Comparison of ENCODE assay signal across 24 cellular contexts in genomic region chr15:20652914-20653313, GRCh38.
DNase-seq lines count a peak whose midpoint lies in the region; ATAC-seq, FAIRE-seq and TF ChIP-seq lines count a peak whose summit lies in the region.
"Had no signal": no experiment of that assay in that cellular context is flagged by ENCODE, and none has a peak within 500 bp of the region (broad histone marks: within the 10 kb centered on the region; RNA-seq: fewer than 3 reads in every experiment).

No MANE protein-coding gene starts in this region.

- H3K18ac ChIP-seq in IMR-90 (ENCODE audit: low read depth, low read length) = no peak overlapping the region

- dilution Hi-C loops in IMR-90 (cut with HindIII; ENCODE audit: low sequenced_read_pairs, unreplicated experiment) = no loop called here

- H3K36me3 Mint-ChIP-seq in CD4-positive, alpha-beta memory T cell = no peaks in the 10 kb centered on the region
- H3K36me3 Mint-ChIP-seq: CD4-positive, CD25-positive, alpha-beta regulatory T cell; CD8-positive, alpha-beta memory T cell had no signal

- intact Hi-C loops in HepG2 (cut with micrococcal nuclease; ENCODE audit: unreplicated experiment) = no loop called here
- intact Hi-C loops in right lobe of liver (cut with DNase I) = no loop called here
- intact Hi-C loops in IMR-90 (cut with micrococcal nuclease) = no loop called here
- intact Hi-C loops in K562 (cut with micrococcal nuclease) = no loop called here
- intact Hi-C loops in kidney (cut with DNase I) = no loop called here
- intact Hi-C loops in PC-9 (cut with micrococcal nuclease; ENCODE audit: unreplicated experiment) = loop anchor here (2.0 kb wide), 1 partner anchor 16 kb away; no protein-coding TSS in a partner anchor
- intact Hi-C loops in CD4-positive, alpha-beta memory T cell (cut with micrococcal nuclease) = no loop called here

- no peak overlapping the region for H3K14ac ChIP-seq in IMR-90 (replicated peaks; ENCODE audit: low read depth, low read length)

- 48% methylated on average over 2 of the region's 2 CpGs for WGBS in HepG2 (ENCODE audit: low lambda C conversion rate)
- WGBS in right lobe of liver (ENCODE audit: insufficient coverage, low coverage, low lambda C conversion rate, missing lambda C conversion rate) = 62% methylated on average over 2 of the region's 2 CpGs
- WGBS in IMR-90 (ENCODE audit: extremely low coverage in 2 of 2, insufficient read length in 1 of 2), 2 experiments = 100% methylated on average over 1 of the region's 2 CpGs; no CpG with 5 or more reads in 1 of the 2 experiments
- WGBS in K562 (ENCODE audit: insufficient coverage, low coverage, missing lambda C conversion rate) = 14% methylated on average over 2 of the region's 2 CpGs

- H3K9ac ChIP-seq in HepG2 (ENCODE audit: insufficient read depth, low read depth, low read length) = no peak overlapping the region
- no peak overlapping the region for H3K9ac ChIP-seq in IMR-90 (ENCODE audit: low read depth, low read length)
- H3K9ac ChIP-seq in K562 (ENCODE audit: insufficient read depth in 1 of 2, low read depth in 2 of 2, low read length in 2 of 2) = no peak overlapping the region
- H3K9ac ChIP-seq in kidney (ENCODE audit: low read length in 2 of 2) = no peak overlapping the region
- H3K9ac ChIP-seq: BLaER1 had no signal

- H3K79me2 ChIP-seq in HepG2 (ENCODE audit: insufficient read depth, low read length) = no peaks in the 10 kb centered on the region
- H3K79me2 ChIP-seq in K562 (ENCODE audit: control insufficient read depth, insufficient read depth, low read length) = no peaks in the 10 kb centered on the region
- no peaks in the 10 kb centered on the region for H3K79me2 ChIP-seq in PC-9 (ENCODE audit: low read depth)

- no peaks in the 10 kb centered on the region for H3K27me3 Mint-ChIP-seq in CD4-positive, alpha-beta memory T cell
- H3K27me3 Mint-ChIP-seq: B cell; CD4-positive, CD25-positive, alpha-beta regulatory T cell; CD8-positive, alpha-beta memory T cell had no signal

- H3K4me2 ChIP-seq in HepG2 (ENCODE audit: low read depth, low read length) (no peak overlapping the region), IMR-90 (ENCODE audit: low read depth, low read length) (no peak overlapping the region), K562 (ENCODE audit: insufficient read depth, low read length) (no peak overlapping the region), PC-9 (no peak overlapping the region)
- H3K4me2 ChIP-seq: BLaER1 had no signal

- H4K91ac ChIP-seq in IMR-90 (ENCODE audit: insufficient read depth, low read depth, low read length) = no peak overlapping the region

- no peak overlapping the region for H2AFZ ChIP-seq in HepG2 (ENCODE audit: low read length)
- no peak overlapping the region for H2AFZ ChIP-seq in IMR-90 (replicated peaks; ENCODE audit: low read length, poor library complexity)
- no peak overlapping the region for H2AFZ ChIP-seq in K562 (ENCODE audit: low read depth, low read length)
- H2AFZ ChIP-seq in PC-9 = no peak overlapping the region

- ATAC-seq in HepG2 (no peak), right lobe of liver (no peak), IMR-90 (ENCODE audit: low read depth) (no peak), K562 (no peak), GM21447 (IDR thresholded peaks at IDR 0.05; ENCODE audit: unreplicated experiment) (no peak)
- ATAC-seq: GM12878 had no signal

- H3K56ac ChIP-seq in IMR-90 (ENCODE audit: extremely low read depth, insufficient read depth, low read length) = no peak overlapping the region

- no peak overlapping the region for H3K23ac ChIP-seq in IMR-90 (ENCODE audit: low read depth, low read length)

- no peaks in the 10 kb centered on the region; the same call in 1 of the 2 replicates for H3F3A ChIP-seq in PC-9 (ENCODE audit: insufficient read depth, low read depth)

- H3K4me3 Mint-ChIP-seq in CD4-positive, alpha-beta memory T cell = no peak overlapping the region
- H3K4me3 Mint-ChIP-seq: B cell; CD4-positive, CD25-positive, alpha-beta regulatory T cell; CD8-positive, alpha-beta memory T cell had no signal

- POLR2A ChIA-PET in HepG2 (lab: Yijun Ruan, JAX) (no interaction called here), IMR-90 (lab: Charles Lee; ENCODE audit: unreplicated experiment) (no interaction called here), K562 (lab: Yijun Ruan, JAX) (no interaction called here), PC-9 (lab: Charles Lee; ENCODE audit: unreplicated experiment) (no interaction called here)
- POLR2A ChIA-PET in CD4-positive, alpha-beta memory T cell (lab: Charles Lee; ENCODE audit: partially characterized antibody) = no interaction called here

- TF ChIP-seq EP300 in HepG2 (IDR thresholded peaks at IDR 0.05; ENCODE audit: low read depth in 2 of 2, low read length in 2 of 2) = no peak
- no peak for TF ChIP-seq EP300 in HepG2 (CRISPR knock-in tag; IDR thresholded peaks at IDR 0.05; ENCODE audit: borderline replicate concordance)
- no peak for TF ChIP-seq EP300 in K562 (IDR thresholded peaks at IDR 0.05; ENCODE audit: low read length)

- no peak overlapping the region for H2AK5ac ChIP-seq in IMR-90 (ENCODE audit: low read depth, low read length)

- no peak overlapping the region for H2BK120ac ChIP-seq in IMR-90 (ENCODE audit: low read depth, low read length)

- H3K27ac ChIP-seq in HepG2 (ENCODE audit: extremely low read length, insufficient read depth, low read length) (no peak overlapping the region), right lobe of liver (no peak overlapping the region), IMR-90 (ENCODE audit: insufficient read depth, low read length) (no peak overlapping the region), K562 (ENCODE audit: extremely low read depth, low read depth, low read length) (no peak overlapping the region), kidney (ENCODE audit: low read depth in 2 of 2, low read length in 2 of 2) (no peak overlapping the region), PC-9 (no peak overlapping the region)
- H3K27ac ChIP-seq in CD4-positive, alpha-beta memory T cell (ENCODE audit: low read depth, low read length) = no peak overlapping the region
- H3K27ac ChIP-seq: 22Rv1, BLaER1, C4-2B had no signal

- H3K9me2 ChIP-seq in PC-9 (ENCODE audit: insufficient read depth) = no peaks in the 10 kb centered on the region; the same call in 1 of the 2 replicates

- TF ChIP-seq RAD21 in HepG2 (CRISPR knock-in tag; IDR thresholded peaks at IDR 0.05) (no peak), IMR-90 (IDR thresholded peaks at IDR 0.05; ENCODE audit: low read length) (no peak), K562 (CRISPR knock-in tag; conservative IDR thresholded peaks at IDR 0.05 in 1 of 2, IDR thresholded peaks at IDR 0.05 in 1 of 2) (no peak)

- H3K4me3 ChIP-seq in HepG2 (replicated peaks in 1 of 3; ENCODE audit: insufficient read depth in 1 of 3, low read depth in 2 of 3, low read length in 3 of 3) (no peak overlapping the region), right lobe of liver (no peak overlapping the region), IMR-90 (ENCODE audit: insufficient read depth, low read depth, low read length) (no peak overlapping the region), K562 (no peak overlapping the region), kidney (ENCODE audit: low read length in 2 of 2) (no peak overlapping the region), PC-9 (no peak overlapping the region)
- H3K4me3 ChIP-seq in CD4-positive, alpha-beta memory T cell (ENCODE audit: low read length in 2 of 2) = no peak overlapping the region
- H3K4me3 ChIP-seq: BLaER1, GM12878 had no signal

- no peak overlapping the region for H3K4ac ChIP-seq in IMR-90 (ENCODE audit: low read depth, low read length)

- FAIRE-seq in HepG2 (lab: Jason Lieb, UNC) (no peak), K562 (lab: Jason Lieb, UNC) (no peak), kidney (lab: Jason Lieb, UNC) (peak; percentile 62)
- FAIRE-seq: D721Med, GM12878 had no signal

- CTCF ChIA-PET in HepG2 (lab: Yijun Ruan, JAX; ENCODE audit: low intra/inter-chr PET ratio, low total read pairs) = no interaction called here
- CTCF ChIA-PET in IMR-90 (lab: Yijun Ruan, JAX) = no interaction called here
- CTCF ChIA-PET in K562 (lab: Yijun Ruan, JAX; ENCODE audit: low intra/inter-chr PET ratio) = no interaction called here
- CTCF ChIA-PET in PC-9 (lab: Charles Lee) = no interaction called here
- CTCF ChIA-PET in CD4-positive, alpha-beta memory T cell (lab: Charles Lee; ENCODE audit: partially characterized antibody) = no interaction called here

- no peak overlapping the region for H4K5ac ChIP-seq in IMR-90 (ENCODE audit: low read depth, low read length)

- no peaks in the 10 kb centered on the region for H3K36me3 ChIP-seq in HepG2 (replicated peaks in 1 of 2; ENCODE audit: control insufficient read depth in 1 of 2, insufficient read depth in 2 of 2, low read length in 2 of 2)
- no peaks in the 10 kb centered on the region for H3K36me3 ChIP-seq in right lobe of liver
- no peaks in the 10 kb centered on the region for H3K36me3 ChIP-seq in IMR-90 (ENCODE audit: control insufficient read depth, insufficient read depth, low read length)
- no peaks in the 10 kb centered on the region for H3K36me3 ChIP-seq in K562 (ENCODE audit: control insufficient read depth, insufficient read depth, low read length)
- H3K36me3 ChIP-seq in kidney (ENCODE audit: control insufficient read depth in 1 of 2, insufficient read depth in 2 of 2, low read length in 2 of 2) = no peaks in the 10 kb centered on the region
- H3K36me3 ChIP-seq in PC-9 (ENCODE audit: low read depth) = no peaks in the 10 kb centered on the region
- H3K36me3 ChIP-seq in CD4-positive, alpha-beta memory T cell (ENCODE audit: insufficient read depth, low read length) = no peaks in the 10 kb centered on the region
- H3K36me3 ChIP-seq: BLaER1 had no signal

- TF ChIP-seq CTCF in HepG2 (CRISPR knock-in tag; IDR thresholded peaks at IDR 0.05) (no peak), right lobe of liver (IDR thresholded peaks at IDR 0.05) (no peak), IMR-90 (conservative IDR thresholded peaks at IDR 0.05; ENCODE audit: low read depth, low read length) (no peak), K562 (IDR thresholded peaks at IDR 0.05 in 2 of 3, conservative IDR thresholded peaks at IDR 0.05 in 1 of 3; ENCODE audit: insufficient read depth in 2 of 3, low read depth in 1 of 3, low read length in 3 of 3) (no peak), kidney (IDR thresholded peaks at IDR 0.05; ENCODE audit: borderline replicate concordance, extremely low read depth, insufficient read depth) (no peak), PC-9 (conservative IDR thresholded peaks at IDR 0.05) (no peak)

- H3K9me3 Mint-ChIP-seq in CD4-positive, alpha-beta memory T cell = no peaks in the 10 kb centered on the region
- H3K9me3 Mint-ChIP-seq: CD4-positive, CD25-positive, alpha-beta regulatory T cell; CD8-positive, alpha-beta memory T cell had no signal

- H2BK5ac ChIP-seq in IMR-90 (ENCODE audit: low read depth, low read length, poor library complexity, severe bottlenecking) = no peak overlapping the region

- no TSS peak for BruUV-seq in HepG2 (replicated peaks; lab: Mats Ljungman, UMichigan)
- BruUV-seq in IMR-90 (replicated peaks; lab: Mats Ljungman, UMichigan) = no TSS peak
- BruUV-seq in K562 (replicated peaks; lab: Mats Ljungman, UMichigan) = no TSS peak
- BruUV-seq in PC-9 (replicated peaks; lab: Mats Ljungman, UMichigan) = no TSS peak

- H2AK9ac ChIP-seq in IMR-90 (replicated peaks; ENCODE audit: low read depth, low read length, poor library complexity) = no peak overlapping the region

- H3K27ac Mint-ChIP-seq in CD4-positive, alpha-beta memory T cell = no peak overlapping the region
- H3K27ac Mint-ChIP-seq: B cell; CD4-positive, CD25-positive, alpha-beta regulatory T cell; CD8-positive, alpha-beta memory T cell had no signal

- H4K20me1 ChIP-seq in HepG2 (ENCODE audit: insufficient read depth, low read length) (no peaks in the 10 kb centered on the region), IMR-90 (ENCODE audit: insufficient read depth, low read length) (no peaks in the 10 kb centered on the region), K562 (replicated peaks; ENCODE audit: control insufficient read depth, insufficient read depth, low read length) (no peaks in the 10 kb centered on the region), PC-9 (ENCODE audit: insufficient read depth) (no peaks in the 10 kb centered on the region)
- H4K20me1 ChIP-seq: BLaER1 had no signal

- H3K4me1 ChIP-seq in HepG2 (ENCODE audit: insufficient read depth, low read length) (no peaks in the 10 kb centered on the region), right lobe of liver (no peaks in the 10 kb centered on the region), IMR-90 (ENCODE audit: control insufficient read depth, insufficient read depth, low read length) (no peaks in the 10 kb centered on the region), K562 (replicated peaks in 1 of 2; ENCODE audit: control insufficient read depth in 2 of 2, insufficient read depth in 2 of 2, low read length in 2 of 2) (no peaks in the 10 kb centered on the region), kidney (ENCODE audit: control insufficient read depth in 1 of 2, insufficient read depth in 1 of 2, low read depth in 1 of 2, low read length in 2 of 2) (no peaks in the 10 kb centered on the region), PC-9 (replicated peaks; ENCODE audit: insufficient read depth) (no peaks in the 10 kb centered on the region)
- H3K4me1 ChIP-seq in CD4-positive, alpha-beta memory T cell (ENCODE audit: insufficient read depth, low read length) = no peaks in the 10 kb centered on the region
- H3K4me1 ChIP-seq: BLaER1 had no signal

- in situ Hi-C loops in HepG2 (cut with HindIII; ENCODE audit: extremely low pct_ligation_motif_present, low pct_unique_long_range_greater_than_20kb) = no loop called here
- in situ Hi-C loops in IMR-90 (cut with MboI; ENCODE audit: low sequenced_read_pairs) = no loop called here
- in situ Hi-C loops in K562 (cut with MboI) = loop anchor here (10.0 to 25.0 kb wide), 3 partner anchors 82 to 1084 kb away; no protein-coding TSS in a partner anchor

- no peaks in the 10 kb centered on the region for H3K79me1 ChIP-seq in IMR-90 (ENCODE audit: low read depth in 1 of 2, low read length in 2 of 2)

- DNase-seq in HepG2 (ENCODE audit: low spot score) (no peak), right lobe of liver (no peak), IMR-90 (no peak), K562 (ENCODE audit: extremely low read depth in 1 of 4, low spot score in 3 of 4) (no peak), kidney (no peak), PC-9 (no peak)
- DNase-seq in CD4-positive, alpha-beta memory T cell = no peak
- DNase-seq: ACHN; CD4-positive, CD25-positive, alpha-beta regulatory T cell; CD8-positive, alpha-beta memory T cell; DMS 273 treated with DMSO at 0.1 percent for 48 hours; DMS79; EL; GDM1; GOT3; H7; HCEC 1CT had no signal

- H3K27me3 ChIP-seq in HepG2 (ENCODE audit: control insufficient read depth in 1 of 2, insufficient read depth in 2 of 2, low read length in 2 of 2) (no peaks in the 10 kb centered on the region), right lobe of liver (no peaks in the 10 kb centered on the region), IMR-90 (ENCODE audit: control insufficient read depth, insufficient read depth, low read length) (no peaks in the 10 kb centered on the region), K562 (ENCODE audit: control insufficient read depth in 2 of 2, insufficient read depth in 2 of 2, low read length in 2 of 2) (no peaks in the 10 kb centered on the region), PC-9 (ENCODE audit: insufficient read depth, low read depth) (0 out of 2 replicates have a peak, but pooled peaks cover 4% of the 10 kb centered on the region)
- H3K27me3 ChIP-seq in CD4-positive, alpha-beta memory T cell (ENCODE audit: insufficient read depth, low read length) = no peaks in the 10 kb centered on the region
- H3K27me3 ChIP-seq: BLaER1 had no signal

- no peak overlapping the region for H2BK15ac ChIP-seq in IMR-90 (ENCODE audit: low read depth, low read length)

- H2BK20ac ChIP-seq in IMR-90 (ENCODE audit: low read depth, low read length) = no peak overlapping the region

- no peak overlapping the region for H4K8ac ChIP-seq in IMR-90 (ENCODE audit: low read depth in 2 of 2, low read length in 2 of 2)

- H3K9me1 ChIP-seq in IMR-90 (ENCODE audit: insufficient read depth, low read length) = no peaks in the 10 kb centered on the region
- H3K9me1 ChIP-seq in K562 (ENCODE audit: control insufficient read depth, insufficient read depth, low read length) = no peaks in the 10 kb centered on the region

- H3K9me3 ChIP-seq in HepG2 (ENCODE audit: low read length) (no peaks in the 10 kb centered on the region), right lobe of liver (no peaks in the 10 kb centered on the region), IMR-90 (ENCODE audit: control insufficient read depth, insufficient read depth, low read length) (peaks cover 2% of the 10 kb centered on the region; the same call in 1 of the 2 replicates), K562 (replicated peaks; ENCODE audit: control insufficient read depth, insufficient read depth, low read depth, low read length) (no peaks in the 10 kb centered on the region), kidney (ENCODE audit: control insufficient read depth in 1 of 2, low read length in 2 of 2) (no peaks in the 10 kb centered on the region), PC-9 (ENCODE audit: insufficient read depth, low read depth) (no peaks in the 10 kb centered on the region)
- H3K9me3 ChIP-seq in CD4-positive, alpha-beta memory T cell (ENCODE audit: control insufficient read depth in 1 of 2, low read length in 2 of 2) = no peaks in the 10 kb centered on the region
- H3K9me3 ChIP-seq: BLaER1 had no signal

- TF ChIP-seq POLR2A in HepG2 (IDR thresholded peaks at IDR 0.05; ENCODE audit: insufficient read depth in 1 of 2, low read depth in 2 of 2, low read length in 2 of 2) (no peak), right lobe of liver (IDR thresholded peaks at IDR 0.05) (no peak), IMR-90 (IDR thresholded peaks at IDR 0.05; ENCODE audit: low read depth, low read length) (no peak), K562 (conservative IDR thresholded peaks at IDR 0.05) (no peak)

- H3K4me1 Mint-ChIP-seq in CD4-positive, alpha-beta memory T cell = no peaks in the 10 kb centered on the region
- H3K4me1 Mint-ChIP-seq: B cell; CD4-positive, CD25-positive, alpha-beta regulatory T cell; CD8-positive, alpha-beta memory T cell had no signal

Comparison
In these comparisons a context has a peak if more than half of its experiments do, and no peak if none do; other contexts are left out.
1. Of the 241 proteins assayed by ChIP-seq in both HepG2 and K562: peak only in HepG2: none; only in K562: MAFG; in both: MAFF and MAFK; in neither: 238.